In genomic region chr17:17822189-17822978, GRCh38 we compare ENCODE assay signal across 8 cellular contexts. TPM values are rescaled to one million over a fixed set of nuclear protein-coding genes. Genes with fewer than 3 reads are reported as not detected.
DNase-seq lines count a peak whose midpoint lies in the region; ATAC-seq and TF ChIP-seq lines count a peak whose summit lies in the region.

No MANE protein-coding gene starts in this region.

- no peak for TF ChIP-seq CTCF in mucosa of descending colon (IDR thresholded peaks at IDR 0.05)

- H3K36me3 ChIP-seq in ACC112 (ENCODE audit: insufficient read depth, low read length) (peaks cover 13% of the 10 kb centered on the region; the same call in 1 of the 2 replicates), mucosa of descending colon (ENCODE audit: low read depth) (no peaks in the 10 kb centered on the region)

- ATAC-seq in mucosa of descending colon = no peak
- ATAC-seq in GM19452 (IDR thresholded peaks at IDR 0.05; ENCODE audit: unreplicated experiment) = no peak

- H2AFZ ChIP-seq in ACC112 (ENCODE audit: low read length, unreplicated experiment) = no peak overlapping the region

- no peak for DNase-seq in Jurkat, Clone E6-1 (ENCODE audit: low read depth, low spot score)
- DNase-seq in cerebellum (ENCODE audit: low spot score) (peak; percentile 60), mucosa of descending colon (peak in 2 of 3 donors; percentile 60 to 67), SHP77 treated with DMSO at 0.1 percent for 48 hours (lab: John Stamatoyannopoulos, UW) (no peak), DMS153 (lab: John Stamatoyannopoulos, UW) (no peak)
- no peak for DNase-seq in activated CD8-positive, alpha-beta memory T cell treated with anti-CD3 and anti-CD28 coated beads, Interleukin-2, amount 50 U/mL, for 48 hours

- H3K9me3 ChIP-seq in mucosa of descending colon = no peaks in the 10 kb centered on the region

- peaks cover 27% of the 10 kb centered on the region for H3K79me2 ChIP-seq in ACC112 (ENCODE audit: control insufficient read depth, insufficient read depth, low read length, unreplicated experiment)

- H3K27ac ChIP-seq in ACC112 (ENCODE audit: low read depth, low read length) = no peak overlapping the region

- intact Hi-C loops in mucosa of descending colon (cut with DNase I, micrococcal nuclease) = no loop called here

- peak overlapping the region; percentile 74 for H3K4me3 ChIP-seq in ACC112 (ENCODE audit: low read depth, low read length)
- peak overlapping the region; percentile 96 for H3K4me3 ChIP-seq in Jurkat, Clone E6-1 (ENCODE audit: low read length)
- H3K4me3 ChIP-seq in mucosa of descending colon = no peak overlapping the region

- no peaks in the 10 kb centered on the region for H3K27me3 ChIP-seq in ACC112 (ENCODE audit: insufficient read depth, low read length)

- peaks cover 75% of the 10 kb centered on the region for H3K4me1 ChIP-seq in ACC112 (ENCODE audit: control insufficient read depth, insufficient read depth, low read length, unreplicated experiment)
- H3K4me1 ChIP-seq in mucosa of descending colon (ENCODE audit: low read depth) = peaks cover 79% of the 10 kb centered on the region

RNA-seq across cellular contexts. Expression of gene SREBF1, which starts 14.4 kb away (rescaled TPM):
- 241 TPM for polyA plus RNA-seq in Jurkat, Clone E6-1 (2012; ENCODE audit: insufficient read depth, insufficient read length)
- total RNA-seq in cerebellum (11.8 TPM), mucosa of descending colon (100 to 1,000 TPM; 161 to 179 (median 170) TPM)

Comparison
In these comparisons a context has a peak if more than half of its experiments do, and no peak if none do; other contexts are left out.
1. DNase-seq: peak in cerebellum (single experiment) and mucosa of descending colon (2 of 3); none in Jurkat, Clone E6-1 (single experiment), SHP77 treated with DMSO at 0.1 percent for 48 hours (single experiment), DMS153 (single experiment) and activated CD8-positive, alpha-beta memory T cell treated with anti-CD3 and anti-CD28 coated beads, Interleukin-2, amount 50 U/mL, for 48 hours (single experiment).
2. RNA of gene SREBF1, which starts 14.4 kb away (total RNA-seq): 161 to 179 TPM in mucosa of descending colon; 11.8 TPM in cerebellum (single experiment); every median in the first group is over 10 times any median in the second.